ENCODE assay signal across 39 cellular contexts in the genomic region with DNA sequence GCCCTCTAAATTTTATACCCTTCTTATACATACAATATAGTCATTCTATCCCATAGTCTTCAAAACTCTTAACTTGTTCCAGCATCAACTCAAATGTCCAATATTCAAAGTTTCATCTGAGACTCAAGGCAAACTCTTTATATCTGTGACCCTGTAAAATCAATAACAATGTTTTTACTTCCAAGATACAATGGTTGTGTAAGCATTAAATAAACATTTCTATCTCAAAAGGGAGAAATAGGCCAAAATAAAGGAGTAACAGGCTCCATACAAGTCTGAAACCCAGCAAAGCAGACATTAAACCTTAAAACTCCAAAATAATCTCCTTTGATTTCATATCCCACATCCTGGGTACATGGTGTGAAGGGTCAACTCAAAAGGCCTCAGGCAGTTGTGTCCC.
"Had no signal": no experiment of that assay in that cellular context is flagged by ENCODE, and none has a peak within 500 bp of the region (broad histone marks: within the 10 kb centered on the region; RNA-seq: fewer than 3 reads in every experiment).

No MANE protein-coding gene starts in this region.

- H3K4me3 Mint-ChIP-seq: activated naive CD4-positive, alpha-beta T cell treated with anti-CD3 and anti-CD28 coated beads for 36 hours; activated naive CD4-positive, alpha-beta T cell treated with anti-CD3 and anti-CD28 coated beads, Interleukin-2, amount 10 ng/mL, durations not matched to agents 7 days and 5 days; activated naive CD4-positive, alpha-beta T cell treated with anti-CD3 and anti-CD28 coated beads, Interleukin-2, amount 50 U/mL, for 24 hours; activated naive CD8-positive, alpha-beta T cell; activated naive CD8-positive, alpha-beta T cell treated with anti-CD3 and anti-CD28 coated beads for 36 hours; activated naive CD8-positive, alpha-beta T cell treated with anti-CD3 and anti-CD28 coated beads, Interleukin-2, amount 10 ng/mL, durations not matched to agents 7 days and 5 days; activated naive CD8-positive, alpha-beta T cell treated with anti-CD3 and anti-CD28 coated beads, Interleukin-2, amount 50 U/mL, for 24 hours; activated T-cell treated with anti-CD3 and anti-CD28 coated beads, Interleukin-2, amount 50 U/mL, for 24 hours; activated T-cell treated with anti-CD3 and anti-CD28 coated beads, Interleukin-2, amount 50 U/mL, for 4 hours; activated T-cell treated with anti-CD3 and anti-CD28 coated beads, Interleukin-2, amount 50 U/mL, for 72 hours; activated T-helper 1 cell treated with anti-CD3 and anti-CD28 coated beads, Interleukin-12 subunit alpha, Interleukin-12 subunit beta, Interleukin-2, Interleukin-4 antibody, amounts not matched to agents 30 ng/mL and 10 ng/mL and 1 ng/mL, durations not matched to agents 14 hours and 24 hours and 36 hours; activated T-helper 17 cell treated with anti-CD3 and anti-CD28 coated beads, Interleukin-2, amount 50 U/mL, for 72 hours; brain; central memory CD8-positive, alpha-beta T cell had no signal

- H3K36me3 ChIP-seq: adrenal gland, ascending aorta, brain microvascular endothelial cell, breast epithelium, cardiac muscle cell had no signal

- H3K4me1 ChIP-seq: adrenal gland, ascending aorta, body of pancreas, breast epithelium had no signal

- ATAC-seq: activated naive CD4-positive, alpha-beta T cell treated with anti-CD3 and anti-CD28 coated beads, Interleukin-2, amount 50 U/mL, for 72 hours; activated naive CD8-positive, alpha-beta T cell treated with anti-CD3 and anti-CD28 coated beads, Interleukin-2, amount 50 U/mL, for 24 hours; activated T-cell treated with anti-CD3 and anti-CD28 coated beads, Interleukin-2, amount 50 U/mL, for 4 hours; activated T-cell treated with anti-CD3 and anti-CD28 coated beads, Interleukin-2, amount 50 U/mL, for 72 hours; activated T-helper 17 cell treated with anti-CD3 and anti-CD28 coated beads, Interleukin-2, amount 50 U/mL, for 72 hours; body of pancreas had no signal

- H3K27ac Mint-ChIP-seq: activated naive CD4-positive, alpha-beta T cell treated with anti-CD3 and anti-CD28 coated beads for 36 hours; activated naive CD4-positive, alpha-beta T cell treated with anti-CD3 and anti-CD28 coated beads, Interleukin-2, amount 10 ng/mL, durations not matched to agents 7 days and 5 days; activated naive CD4-positive, alpha-beta T cell treated with anti-CD3 and anti-CD28 coated beads, Interleukin-2, amount 50 U/mL, for 24 hours; activated naive CD4-positive, alpha-beta T cell treated with anti-CD3 and anti-CD28 coated beads, Interleukin-2, amount 50 U/mL, for 72 hours; activated naive CD8-positive, alpha-beta T cell; activated naive CD8-positive, alpha-beta T cell treated with anti-CD3 and anti-CD28 coated beads for 36 hours; activated naive CD8-positive, alpha-beta T cell treated with anti-CD3 and anti-CD28 coated beads, Interleukin-2, amount 10 ng/mL, durations not matched to agents 7 days and 5 days; activated naive CD8-positive, alpha-beta T cell treated with anti-CD3 and anti-CD28 coated beads, Interleukin-2, amount 50 U/mL, for 24 hours; activated T-cell treated with anti-CD3 and anti-CD28 coated beads, Interleukin-2, amount 50 U/mL, for 24 hours; activated T-cell treated with anti-CD3 and anti-CD28 coated beads, Interleukin-2, amount 50 U/mL, for 72 hours; activated T-helper 1 cell treated with anti-CD3 and anti-CD28 coated beads, Interleukin-12 subunit alpha, Interleukin-12 subunit beta, Interleukin-2, Interleukin-4 antibody, amounts not matched to agents 30 ng/mL and 10 ng/mL and 1 ng/mL, durations not matched to agents 14 hours and 24 hours and 36 hours; activated T-helper 17 cell treated with anti-CD3 and anti-CD28 coated beads, Interleukin-2, amount 50 U/mL, for 72 hours; activated T-helper 2 cell treated with anti-CD3 and anti-CD28 coated beads, Interferon-gamma antibody, Interleukin-2, Interleukin-4, amounts not matched to agents 10 μg/mL and 5 μg/mL and 100 μg/mL, durations not matched to agents 14 hours and 24 hours and 36 hours had no signal

- H3K27me3 Mint-ChIP-seq: activated naive CD4-positive, alpha-beta T cell treated with anti-CD3 and anti-CD28 coated beads, Interleukin-2, amount 10 ng/mL, durations not matched to agents 7 days and 5 days; activated naive CD4-positive, alpha-beta T cell treated with anti-CD3 and anti-CD28 coated beads, Interleukin-2, amount 50 U/mL, for 24 hours; activated naive CD8-positive, alpha-beta T cell; activated naive CD8-positive, alpha-beta T cell treated with anti-CD3 and anti-CD28 coated beads for 36 hours; activated naive CD8-positive, alpha-beta T cell treated with anti-CD3 and anti-CD28 coated beads, Interleukin-2, amount 10 ng/mL, durations not matched to agents 7 days and 5 days; activated T-cell treated with anti-CD3 and anti-CD28 coated beads, Interleukin-2, amount 50 U/mL, for 24 hours; activated T-helper 17 cell treated with anti-CD3 and anti-CD28 coated beads, Interleukin-2, amount 50 U/mL, for 72 hours; central memory CD8-positive, alpha-beta T cell had no signal

- H3K27ac ChIP-seq: adrenal gland, ascending aorta, body of pancreas, brain microvascular endothelial cell, breast epithelium, cardiac muscle cell had no signal

- DNase-seq: activated effector memory CD4-positive, alpha-beta T cell treated with anti-CD3 and anti-CD28 coated beads, Interleukin-2, amount 50 U/mL, for 16 hours; activated effector memory CD4-positive, alpha-beta T cell treated with Interleukin-2 at 50 U/mL for 16 hours; activated gamma-delta T cell; activated gamma-delta T cell treated with Interleukin-2 at 50 U/mL for 16 hours; activated naive CD4-positive, alpha-beta T cell; activated naive CD4-positive, alpha-beta T cell treated with anti-CD3 and anti-CD28 coated beads for 36 hours; activated naive CD4-positive, alpha-beta T cell treated with anti-CD3 and anti-CD28 coated beads, Interleukin-2, amount 10 ng/mL, durations not matched to agents 7 days and 5 days; activated naive CD4-positive, alpha-beta T cell treated with anti-CD3 and anti-CD28 coated beads, Interleukin-2, amount 50 U/mL, for 16 hours; activated naive CD4-positive, alpha-beta T cell treated with Interleukin-2 at 50 U/mL for 16 hours; activated naive CD8-positive, alpha-beta T cell treated with anti-CD3 and anti-CD28 coated beads for 36 hours; activated naive CD8-positive, alpha-beta T cell treated with anti-CD3 and anti-CD28 coated beads, Interleukin-2, amount 10 ng/mL, durations not matched to agents 7 days and 5 days; activated naive CD8-positive, alpha-beta T cell treated with anti-CD3 and anti-CD28 coated beads, Interleukin-2, amount 50 U/mL, for 24 hours; activated T-cell treated with anti-CD3 and anti-CD28 coated beads for 4 hours; activated T-cell treated with anti-CD3 and anti-CD28 coated beads, Interleukin-2, amount 50 U/mL, for 1 hour; activated T-cell treated with anti-CD3 and anti-CD28 coated beads, Interleukin-2, amount 50 U/mL, for 24 hours; activated T-cell treated with anti-CD3 and anti-CD28 coated beads, Interleukin-2, amount 50 U/mL, for 4 hours; activated T-cell treated with anti-CD3 and anti-CD28 coated beads, Interleukin-2, amount 50 U/mL, for 48 hours; activated T-cell treated with anti-CD3 and anti-CD28 coated beads, Interleukin-2, amount 50 U/mL, for 72 hours; adrenal gland; amniotic stem cell; amygdala; anterior cingulate cortex; aorta; body of pancreas; brain microvascular endothelial cell; caudate nucleus; central memory CD4-positive, alpha-beta T cell; cerebellar nuclear complex had no signal

- H3K36me3 Mint-ChIP-seq: activated naive CD4-positive, alpha-beta T cell treated with anti-CD3 and anti-CD28 coated beads, Interleukin-2, amount 10 ng/mL, durations not matched to agents 7 days and 5 days; activated naive CD4-positive, alpha-beta T cell treated with anti-CD3 and anti-CD28 coated beads, Interleukin-2, amount 50 U/mL, for 24 hours; activated naive CD4-positive, alpha-beta T cell treated with anti-CD3 and anti-CD28 coated beads, Interleukin-2, amount 50 U/mL, for 72 hours; activated naive CD8-positive, alpha-beta T cell; activated naive CD8-positive, alpha-beta T cell treated with anti-CD3 and anti-CD28 coated beads for 36 hours; brain had no signal

- H3K9me3 ChIP-seq: adrenal gland, ascending aorta, body of pancreas had no signal

- H3K4me1 Mint-ChIP-seq: activated naive CD4-positive, alpha-beta T cell treated with anti-CD3 and anti-CD28 coated beads, Interleukin-2, amount 50 U/mL, for 24 hours; activated naive CD8-positive, alpha-beta T cell treated with anti-CD3 and anti-CD28 coated beads, Interleukin-2, amount 50 U/mL, for 24 hours; activated T-helper 17 cell treated with anti-CD3 and anti-CD28 coated beads, Interleukin-2, amount 50 U/mL, for 72 hours; brain; central memory CD8-positive, alpha-beta T cell had no signal

- H3K9me3 Mint-ChIP-seq: activated naive CD4-positive, alpha-beta T cell treated with anti-CD3 and anti-CD28 coated beads for 36 hours; activated naive CD4-positive, alpha-beta T cell treated with anti-CD3 and anti-CD28 coated beads, Interleukin-2, amount 10 ng/mL, durations not matched to agents 7 days and 5 days; activated naive CD4-positive, alpha-beta T cell treated with anti-CD3 and anti-CD28 coated beads, Interleukin-2, amount 50 U/mL, for 24 hours; activated naive CD8-positive, alpha-beta T cell treated with anti-CD3 and anti-CD28 coated beads for 36 hours; activated T-cell treated with anti-CD3 and anti-CD28 coated beads, Interleukin-2, amount 50 U/mL, for 24 hours; activated T-helper 1 cell treated with anti-CD3 and anti-CD28 coated beads, Interleukin-12 subunit alpha, Interleukin-12 subunit beta, Interleukin-2, Interleukin-4 antibody, amounts not matched to agents 30 ng/mL and 10 ng/mL and 1 ng/mL, durations not matched to agents 14 hours and 24 hours and 36 hours; activated T-helper 2 cell treated with anti-CD3 and anti-CD28 coated beads, Interferon-gamma antibody, Interleukin-2, Interleukin-4, amounts not matched to agents 10 μg/mL and 5 μg/mL and 100 μg/mL, durations not matched to agents 14 hours and 24 hours and 36 hours had no signal

- H3K27me3 ChIP-seq: adrenal gland, ascending aorta, body of pancreas, brain microvascular endothelial cell, breast epithelium, cardiac muscle cell had no signal

- H3K4me3 ChIP-seq: adrenal gland, ascending aorta, body of pancreas, breast epithelium, cardiac muscle cell had no signal
